30 cellular contexts compared by ENCODE assay signal in the genomic region with DNA sequence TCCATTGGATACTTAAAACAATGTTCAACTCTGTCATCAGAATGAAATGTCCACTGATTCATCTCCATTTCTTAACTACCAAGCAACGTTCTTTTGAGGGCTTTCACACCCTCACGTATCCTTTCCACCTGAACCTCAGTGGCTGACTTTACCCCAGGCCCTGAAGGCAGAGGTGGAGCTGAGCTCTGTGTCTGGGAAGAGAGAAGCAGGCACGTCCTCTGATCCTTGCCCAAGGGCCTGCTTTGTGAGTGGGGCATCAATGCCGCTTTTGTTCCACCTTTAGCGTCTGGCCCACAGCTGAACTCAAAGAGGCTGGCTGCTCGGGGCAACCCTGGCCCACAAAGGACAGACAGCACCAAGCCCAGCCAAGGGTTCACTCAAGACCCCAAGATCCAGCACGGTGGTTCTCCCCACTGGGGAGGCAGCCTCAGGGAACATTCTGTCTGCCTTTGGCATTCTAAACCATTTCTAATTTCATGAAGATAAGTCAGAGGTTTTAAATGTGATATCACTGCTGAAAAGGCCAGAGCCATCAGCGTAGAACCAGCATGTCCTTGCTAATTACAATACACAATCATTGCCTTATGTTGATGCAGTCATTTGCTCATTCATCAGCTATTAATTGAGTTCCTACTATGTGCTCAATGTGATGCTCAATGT.
A peak's percentile ranks its signal among the peaks of the same experiment; 100 is the strongest.
DNase-seq lines count a peak whose midpoint lies in the region; ATAC-seq, FAIRE-seq and TF ChIP-seq lines count a peak whose summit lies in the region.
"Had no signal": no experiment of that assay in that cellular context is flagged by ENCODE, and none has a peak within 500 bp of the region (broad histone marks: within the 10 kb centered on the region; RNA-seq: fewer than 3 reads in every experiment).

No MANE protein-coding gene starts in this region.

- no peaks in the 10 kb centered on the region for H3K36me3 ChIP-seq in Karpas-422 (ENCODE audit: insufficient read depth, low read length)
- H3K36me3 ChIP-seq: ascending aorta, heart left ventricle had no signal

- no peaks in the 10 kb centered on the region for H3K9me3 ChIP-seq in Karpas-422 (ENCODE audit: low read length)
- H3K9me3 ChIP-seq: ascending aorta, heart left ventricle, SK-N-SH had no signal

- no peak for FAIRE-seq in RCC 7860 (lab: Jason Lieb, UNC)
- FAIRE-seq: GM12892, H1 had no signal

- H3K27ac ChIP-seq in substantia nigra (ENCODE audit: low read depth, low read length, poor library complexity, severe bottlenecking) = peak overlapping the region; percentile 77
- no peak overlapping the region for H3K27ac ChIP-seq in Karpas-422 (ENCODE audit: low read length)
- H3K27ac ChIP-seq: ascending aorta, parathyroid adenoma had no signal

- no peaks in the 10 kb centered on the region for H3K4me1 ChIP-seq in Karpas-422 (ENCODE audit: low read length)

- in situ Hi-C loops in SK-MEL-5 (cut with HindIII; ENCODE audit: low pct_unique_long_range_greater_than_20kb, low sequenced_read_pairs) = no loop called here

- H3K27me3 ChIP-seq in Karpas-422 (ENCODE audit: low read length) = no peaks in the 10 kb centered on the region
- H3K27me3 ChIP-seq: ascending aorta, heart left ventricle had no signal

- H3K4me3 Mint-ChIP-seq in activated T-helper 17 cell treated with anti-CD3 and anti-CD28 coated beads, Interleukin-2, amount 50 U/mL, for 72 hours = no peak overlapping the region
- H3K4me3 Mint-ChIP-seq: activated CD4-positive, alpha-beta memory T cell treated with anti-CD3 and anti-CD28 coated beads for 36 hours; activated naive CD4-positive, alpha-beta T cell treated with anti-CD3 and anti-CD28 coated beads, Interleukin-2, amount 10 ng/mL, durations not matched to agents 7 days and 5 days; activated T-cell treated with anti-CD3 and anti-CD28 coated beads, Interleukin-2, amount 50 U/mL, for 24 hours; CD8-positive, alpha-beta memory T cell; immature natural killer cell; memory B cell; naive B cell; T-helper 2 cell treated with Interferon-gamma antibody and Interleukin-4, amounts not matched to agents 5 μg/mL and 100 μg/mL, for 36 hours; type B pancreatic cell; WTC11 had no signal

- H3K9ac ChIP-seq in Karpas-422 (ENCODE audit: low read length) = no peak overlapping the region
- H3K9ac ChIP-seq: parathyroid adenoma, SK-N-SH had no signal

- no peak for TF ChIP-seq CTCF in epithelial cell of esophagus (IDR thresholded peaks at IDR 0.05; ENCODE audit: insufficient read depth, low read depth, low read length, missing control alignments)

- H2AFZ ChIP-seq in Karpas-422 (ENCODE audit: low read length) = no peak overlapping the region
- H2AFZ ChIP-seq: parathyroid adenoma had no signal

- ATAC-seq in activated T-helper 17 cell treated with anti-CD3 and anti-CD28 coated beads, Interleukin-2, amount 50 U/mL, for 72 hours (replicated peaks) = no peak
- ATAC-seq: stimulated activated naive CD8-positive, alpha-beta T cell treated with anti-CD3 and anti-CD28 coated beads, Interleukin-15, Interleukin-2, amounts not matched to agents 100 U/mL and 50 U/mL, for 24 hours; WTC11 had no signal

- no peaks in the 10 kb centered on the region for H3K79me2 ChIP-seq in Karpas-422 (ENCODE audit: low read length)
- H3K79me2 ChIP-seq: parathyroid adenoma had no signal

- H4K20me1 ChIP-seq in Karpas-422 (ENCODE audit: insufficient read depth, low read depth, low read length) = no peaks in the 10 kb centered on the region

- H3K9me3 Mint-ChIP-seq in activated T-helper 17 cell treated with anti-CD3 and anti-CD28 coated beads, Interleukin-2, amount 50 U/mL, for 72 hours = no peaks in the 10 kb centered on the region
- H3K9me3 Mint-ChIP-seq: activated CD4-positive, alpha-beta memory T cell treated with anti-CD3 and anti-CD28 coated beads for 36 hours; activated naive CD4-positive, alpha-beta T cell treated with anti-CD3 and anti-CD28 coated beads, Interleukin-2, amount 10 ng/mL, durations not matched to agents 7 days and 5 days; activated T-cell treated with anti-CD3 and anti-CD28 coated beads, Interleukin-2, amount 50 U/mL, for 24 hours; CD8-positive, alpha-beta memory T cell; immature natural killer cell; memory B cell; naive B cell; T-helper 2 cell treated with Interferon-gamma antibody and Interleukin-4, amounts not matched to agents 5 μg/mL and 100 μg/mL, for 36 hours; type B pancreatic cell; WTC11 had no signal

- H3K27me3 Mint-ChIP-seq in activated T-helper 17 cell treated with anti-CD3 and anti-CD28 coated beads, Interleukin-2, amount 50 U/mL, for 72 hours = peaks cover 5% of the 10 kb centered on the region
- H3K27me3 Mint-ChIP-seq: activated naive CD4-positive, alpha-beta T cell treated with anti-CD3 and anti-CD28 coated beads, Interleukin-2, amount 10 ng/mL, durations not matched to agents 7 days and 5 days; memory B cell; naive B cell; type B pancreatic cell had no signal

- no peak overlapping the region for H3K4me2 ChIP-seq in Karpas-422 (ENCODE audit: low read depth, low read length, poor library complexity, severe bottlenecking)
- H3K4me2 ChIP-seq: SK-N-SH had no signal

- peak; percentile 85 for DNase-seq in SK-MEL-5 (ENCODE audit: low read depth, low spot score)
- peak; percentile 91 for DNase-seq in epithelial cell of esophagus (ENCODE audit: low read depth)
- DNase-seq in left kidney (ENCODE audit: low read depth, low spot score) = peak; percentile 15
- DNase-seq in substantia nigra (lab: John Stamatoyannopoulos, UW) = peak in 44 of 49 donors; percentile 3 to 77 (median 28)
- no peak for DNase-seq in RCC 7860 (ENCODE audit: low spot score)
- no peak for DNase-seq in Karpas-422
- no peak for DNase-seq in NCI-H146 treated with DMSO at 0.1 percent for 48 hours (lab: John Stamatoyannopoulos, UW; ENCODE audit: unreplicated experiment)
- DNase-seq: activated CD4-positive, alpha-beta memory T cell treated with anti-CD3 and anti-CD28 coated beads for 36 hours; activated naive CD4-positive, alpha-beta T cell treated with anti-CD3 and anti-CD28 coated beads, Interleukin-2, amount 10 ng/mL, durations not matched to agents 7 days and 5 days; activated T-cell treated with anti-CD3 and anti-CD28 coated beads, Interleukin-2, amount 50 U/mL, for 24 hours; CD8-positive, alpha-beta memory T cell; cerebellar nuclear complex; effector memory CD4-positive, alpha-beta T cell; heart left ventricle; immature natural killer cell; naive B cell; NCI-H1694 treated with DMSO at 0.1 percent for 48 hours; NCI-H82; SK-N-SH; stimulated activated CD4-positive, alpha-beta T cell treated with anti-CD3 and anti-CD28 coated beads, Interleukin-1b, Interleukin-23, amount 100 ng/mL, for 48 hours; stimulated activated naive CD8-positive, alpha-beta T cell treated with anti-CD3 and anti-CD28 coated beads, Interleukin-15, Interleukin-2, amounts not matched to agents 100 U/mL and 50 U/mL, for 24 hours had no signal

- H3K4me3 ChIP-seq in epithelial cell of esophagus (ENCODE audit: low read length) (no peak overlapping the region), Karpas-422 (ENCODE audit: low read length) (no peak overlapping the region)
- H3K4me3 ChIP-seq: ascending aorta, heart left ventricle had no signal

- H3K4me1 Mint-ChIP-seq in activated T-helper 17 cell treated with anti-CD3 and anti-CD28 coated beads, Interleukin-2, amount 50 U/mL, for 72 hours = no peaks in the 10 kb centered on the region
- H3K4me1 Mint-ChIP-seq: activated naive CD4-positive, alpha-beta T cell treated with anti-CD3 and anti-CD28 coated beads, Interleukin-2, amount 10 ng/mL, durations not matched to agents 7 days and 5 days; CD8-positive, alpha-beta memory T cell; memory B cell; naive B cell had no signal

- no peaks in the 10 kb centered on the region for H3K36me3 Mint-ChIP-seq in activated T-helper 17 cell treated with anti-CD3 and anti-CD28 coated beads, Interleukin-2, amount 50 U/mL, for 72 hours (ENCODE audit: low read depth)
- H3K36me3 Mint-ChIP-seq: activated CD4-positive, alpha-beta memory T cell treated with anti-CD3 and anti-CD28 coated beads for 36 hours; activated naive CD4-positive, alpha-beta T cell treated with anti-CD3 and anti-CD28 coated beads, Interleukin-2, amount 10 ng/mL, durations not matched to agents 7 days and 5 days; CD8-positive, alpha-beta memory T cell; immature natural killer cell; memory B cell; naive B cell; type B pancreatic cell; WTC11 had no signal

- H3K9me2 ChIP-seq in Karpas-422 (replicated peaks; ENCODE audit: insufficient read depth, low read length) = no peaks in the 10 kb centered on the region
- H3K9me2 ChIP-seq: SK-N-SH had no signal

- no peak overlapping the region for H3K27ac Mint-ChIP-seq in activated T-helper 17 cell treated with anti-CD3 and anti-CD28 coated beads, Interleukin-2, amount 50 U/mL, for 72 hours
- H3K27ac Mint-ChIP-seq: activated CD4-positive, alpha-beta memory T cell treated with anti-CD3 and anti-CD28 coated beads for 36 hours; activated naive CD4-positive, alpha-beta T cell treated with anti-CD3 and anti-CD28 coated beads, Interleukin-2, amount 10 ng/mL, durations not matched to agents 7 days and 5 days; activated T-cell treated with anti-CD3 and anti-CD28 coated beads, Interleukin-2, amount 50 U/mL, for 24 hours; CD8-positive, alpha-beta memory T cell; immature natural killer cell; memory B cell; naive B cell; T-helper 2 cell treated with Interferon-gamma antibody and Interleukin-4, amounts not matched to agents 5 μg/mL and 100 μg/mL, for 36 hours; type B pancreatic cell; WTC11 had no signal

Comparison
In these comparisons a context has a peak if more than half of its experiments do, and no peak if none do; other contexts are left out.
1. DNase-seq: peak in SK-MEL-5 (single experiment), epithelial cell of esophagus (single experiment), left kidney (single experiment) and substantia nigra (44 of 49); none in RCC 7860 (single experiment), Karpas-422 (single experiment) and NCI-H146 treated with DMSO at 0.1 percent for 48 hours (single experiment).